ENCODE assay signal across 33 cellular contexts in the genomic region with DNA sequence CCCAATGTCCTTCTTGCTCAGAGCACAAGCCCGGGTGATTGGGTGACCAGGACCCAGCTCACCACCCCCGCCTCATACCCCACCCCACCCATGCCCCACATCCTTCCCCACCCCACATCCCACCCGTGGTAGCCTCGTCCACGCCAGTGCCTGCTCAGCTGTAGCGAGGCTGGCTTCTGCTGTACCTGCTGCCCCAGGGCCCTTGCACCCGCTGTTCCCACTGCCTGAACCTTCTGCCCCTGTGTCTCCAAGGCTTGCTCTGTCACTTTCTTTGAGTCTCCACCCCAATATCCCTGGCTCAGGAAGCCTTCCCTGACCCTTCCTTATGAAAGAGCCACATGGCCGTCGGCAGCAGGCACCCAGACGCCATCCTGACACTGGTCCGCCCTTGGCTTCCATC.
"Had no signal": no experiment of that assay in that cellular context is flagged by ENCODE, and none has a peak within 500 bp of the region (broad histone marks: within the 10 kb centered on the region; RNA-seq: fewer than 3 reads in every experiment).

No MANE protein-coding gene starts in this region.

- ATAC-seq: body of pancreas; left lung; lower lobe of right lung; mucosa of descending colon; pancreas; stimulated activated memory B cell treated with anti-CD40 and anti-IgM and Interleukin-4, amounts not matched to agents 10 μg/mL and 1 μg/mL and 100 μg/mL, for 72 hours; stimulated activated naive CD8-positive, alpha-beta T cell treated with anti-CD3 and anti-CD28 coated beads, Interleukin-15, amount 100 ng/mL, for 72 hours had no signal

- H3K36me3 Mint-ChIP-seq: activated CD4-positive, alpha-beta memory T cell treated with anti-CD3 and anti-CD28 coated beads for 36 hours; activated naive CD4-positive, alpha-beta T cell treated with anti-CD3 and anti-CD28 coated beads, Interleukin-2, amount 50 U/mL, for 24 hours; stimulated activated memory B cell treated with anti-CD40 and anti-IgM and Interleukin-4, amounts not matched to agents 10 μg/mL and 1 μg/mL and 100 μg/mL, for 72 hours had no signal

- H3K27ac Mint-ChIP-seq: activated CD4-positive, alpha-beta memory T cell treated with anti-CD3 and anti-CD28 coated beads for 36 hours; activated CD4-positive, alpha-beta T cell treated with anti-CD3 and anti-CD28 coated beads, Interleukin-2, amount 10 ng/mL, durations not matched to agents 24 days and 14 days; activated naive CD4-positive, alpha-beta T cell treated with anti-CD3 and anti-CD28 coated beads, Interleukin-2, amount 50 U/mL, for 24 hours; stimulated activated memory B cell treated with anti-CD40 and anti-IgM and Interleukin-4, amounts not matched to agents 10 μg/mL and 1 μg/mL and 100 μg/mL, for 72 hours; T-helper 1 cell treated with Interleukin-12 subunit alpha and Interleukin-12 subunit beta and Interleukin-4 antibody, amounts not matched to agents 30 μg/mL and 1 μg/mL, for 36 hours had no signal

- H3K27me3 ChIP-seq: body of pancreas, pancreas, sigmoid colon, thyroid gland, upper lobe of left lung, vagina had no signal

- H3K4me3 ChIP-seq: body of pancreas, cardiac muscle cell, colonic mucosa, left lung, lower lobe of right lung, mucosa of descending colon, pancreas, prostate gland, sigmoid colon, thyroid gland, upper lobe of left lung, vagina had no signal

- FAIRE-seq: frontal cortex, islet of Langerhans, pancreas, small intestine had no signal

- H3K27ac ChIP-seq: body of pancreas, cardiac muscle cell, colonic mucosa, left lung, lower lobe of right lung, neutrophil, pancreas, prostate gland, thyroid gland, upper lobe of left lung, vagina had no signal

- H3K9me3 ChIP-seq: body of pancreas, colonic mucosa, left lung, lower lobe of right lung, mucosa of descending colon, neutrophil, pancreas, prostate gland, sigmoid colon, thyroid gland, upper lobe of left lung, vagina had no signal

- H3K27me3 Mint-ChIP-seq: activated CD4-positive, alpha-beta memory T cell treated with anti-CD3 and anti-CD28 coated beads for 36 hours; activated naive CD4-positive, alpha-beta T cell treated with anti-CD3 and anti-CD28 coated beads, Interleukin-2, amount 50 U/mL, for 24 hours had no signal

- DNase-seq: activated CD4-positive, alpha-beta memory T cell treated with anti-CD3 and anti-CD28 coated beads for 36 hours; activated CD4-positive, CD25-positive, alpha-beta regulatory T cell treated with anti-CD3 and anti-CD28 coated beads, Interleukin-2, amount 50 U/mL, for 72 hours; activated CD8-positive, alpha-beta memory T cell treated with anti-CD3 and anti-CD28 coated beads, Interleukin-2, amount 50 U/mL, for 4 hours; activated gamma-delta T cell treated with Interleukin-2 at 50 U/mL for 16 hours; activated T-cell treated with anti-CD3 and anti-CD28 coated beads, Interleukin-2, amount 50 U/mL, for 1 hour; aorta; body of pancreas; cerebellar nuclear complex; colonic mucosa; effector memory CD4-positive, alpha-beta T cell; left lung; lower lobe of right lung; mesenchymal stem cell; mucosa of descending colon; retina; sigmoid colon; small intestine; stimulated activated CD4-positive, alpha-beta T cell treated with anti-CD3 and anti-CD28 coated beads, Interleukin-4, amount 100 ng/mL, for 24 hours; stimulated activated naive CD8-positive, alpha-beta T cell treated with anti-CD3 and anti-CD28 coated beads, Interleukin-15, amount 100 ng/mL, for 72 hours; substantia nigra; thyroid gland had no signal

- H3K4me3 Mint-ChIP-seq: activated CD4-positive, alpha-beta memory T cell treated with anti-CD3 and anti-CD28 coated beads for 36 hours; stimulated activated memory B cell treated with anti-CD40 and anti-IgM and Interleukin-4, amounts not matched to agents 10 μg/mL and 1 μg/mL and 100 μg/mL, for 72 hours had no signal

- H3K36me3 ChIP-seq: cardiac muscle cell, colonic mucosa, left lung, lower lobe of right lung, neutrophil, pancreas, prostate gland, sigmoid colon, thyroid gland, upper lobe of left lung, vagina had no signal

- H3K9me3 Mint-ChIP-seq: activated CD4-positive, alpha-beta memory T cell treated with anti-CD3 and anti-CD28 coated beads for 36 hours; activated CD4-positive, alpha-beta T cell treated with anti-CD3 and anti-CD28 coated beads, Interleukin-2, amount 10 ng/mL, durations not matched to agents 24 days and 14 days; activated naive CD4-positive, alpha-beta T cell treated with anti-CD3 and anti-CD28 coated beads, Interleukin-2, amount 50 U/mL, for 24 hours; stimulated activated memory B cell treated with anti-CD40 and anti-IgM and Interleukin-4, amounts not matched to agents 10 μg/mL and 1 μg/mL and 100 μg/mL, for 72 hours; stimulated activated naive CD8-positive, alpha-beta T cell treated with anti-CD3 and anti-CD28 coated beads, Interleukin-15, amount 100 ng/mL, for 72 hours; T-helper 1 cell treated with Interleukin-12 subunit alpha and Interleukin-12 subunit beta and Interleukin-4 antibody, amounts not matched to agents 30 μg/mL and 1 μg/mL, for 36 hours had no signal
